ENCODE assay signal across 22 cellular contexts in the genomic region with DNA sequence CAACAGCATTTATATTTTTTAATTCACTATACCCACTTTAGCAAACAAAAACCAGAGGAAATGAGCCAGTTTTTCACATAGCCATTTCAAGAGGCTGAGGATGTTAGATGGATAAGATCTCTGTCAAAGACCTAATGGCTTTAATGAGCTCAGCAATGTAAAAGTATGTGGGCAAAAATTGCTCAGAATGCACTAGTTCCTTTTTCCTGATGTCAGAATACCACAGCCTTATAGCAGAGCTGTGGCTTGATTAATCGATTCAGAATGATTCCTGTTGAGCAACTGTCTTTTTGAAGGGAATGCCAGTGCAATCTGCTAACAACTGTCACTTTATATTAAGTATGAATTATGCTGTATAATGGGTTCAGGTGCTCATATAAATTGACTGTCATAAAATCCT.
DNase-seq lines count a peak whose midpoint lies in the region; ATAC-seq and TF ChIP-seq lines count a peak whose summit lies in the region.
"Had no signal": no experiment of that assay in that cellular context is flagged by ENCODE, and none has a peak within 500 bp of the region (broad histone marks: within the 10 kb centered on the region; RNA-seq: fewer than 3 reads in every experiment).

No MANE protein-coding gene starts in this region.

- H3K4me1 Mint-ChIP-seq in activated CD4-positive, alpha-beta T cell treated with anti-CD3 and anti-CD28 coated beads, Interleukin-2, amount 10 ng/mL, durations not matched to agents 24 days and 14 days = peaks cover 9% of the 10 kb centered on the region
- H3K4me1 Mint-ChIP-seq in naive thymus-derived CD4-positive, alpha-beta T cell = peaks cover 0 to 3% (median 0%) of the 10 kb centered on the region in 7 donors
- H3K4me1 Mint-ChIP-seq: central memory CD8-positive, alpha-beta T cell; nephron progenitor cell had no signal

- ATAC-seq in naive thymus-derived CD4-positive, alpha-beta T cell = no peak

- peak; percentile 43 for DNase-seq in activated CD4-positive, alpha-beta T cell treated with anti-CD3 and anti-CD28 coated beads, Interleukin-2, amount 10 ng/mL, durations not matched to agents 24 days and 14 days
- DNase-seq in activated CD4-positive, alpha-beta T cell treated with anti-CD3 and anti-CD28 coated beads for 4 hours = no peak
- DNase-seq in NOMO-1 treated with dmso at 0.1 percent for 144 hours (lab: John Stamatoyannopoulos, UW; ENCODE audit: unreplicated experiment) (peak; percentile 46), astrocyte of the spinal cord (ENCODE audit: low read depth, low spot score) (peak; percentile 11), HAP-1 (ENCODE audit: low spot score in 2 of 2) (no peak), NCI-H146 (lab: John Stamatoyannopoulos, UW) (no peak), middle frontal gyrus (ENCODE audit: extremely low spot score, low spot score) (no peak)
- no peak for DNase-seq in naive thymus-derived CD4-positive, alpha-beta T cell
- DNase-seq: activated CD4-positive, alpha-beta T cell treated with anti-CD3 and anti-CD28 coated beads, Interleukin-2, amount 50 U/mL, for 4 hours; amygdala; CD4-positive, alpha-beta T cell; DMS53; effector CD4-positive, alpha-beta T cell; NCI-H1417 treated with DMSO at 0.1 percent for 48 hours; nephron progenitor cell; RPMI8226; spleen; stimulated activated CD4-positive, alpha-beta T cell treated with anti-CD3 and anti-CD28 coated beads, Interleukin-4, amount 100 ng/mL, for 4 hours had no signal

- no peak overlapping the region for H3K4me3 Mint-ChIP-seq in activated CD4-positive, alpha-beta T cell treated with anti-CD3 and anti-CD28 coated beads, Interleukin-2, amount 10 ng/mL, durations not matched to agents 24 days and 14 days
- no peak overlapping the region for H3K4me3 Mint-ChIP-seq in naive thymus-derived CD4-positive, alpha-beta T cell
- H3K4me3 Mint-ChIP-seq: CD4-positive, alpha-beta T cell; central memory CD8-positive, alpha-beta T cell; nephron progenitor cell had no signal

- H3K4me3 ChIP-seq in astrocyte of the spinal cord (ENCODE audit: low read depth, low read length) (no peak overlapping the region), HAP-1 (no peak overlapping the region)
- no peak overlapping the region for H3K4me3 ChIP-seq in naive thymus-derived CD4-positive, alpha-beta T cell (ENCODE audit: low read length)
- H3K4me3 ChIP-seq: prostate gland, spleen had no signal

- CTCF ChIA-PET in naive thymus-derived CD4-positive, alpha-beta T cell (lab: Charles Lee) = no interaction called here

- no peaks in the 10 kb centered on the region for H3K27me3 Mint-ChIP-seq in activated CD4-positive, alpha-beta T cell treated with anti-CD3 and anti-CD28 coated beads, Interleukin-2, amount 10 ng/mL, durations not matched to agents 24 days and 14 days
- no peaks in the 10 kb centered on the region for H3K27me3 Mint-ChIP-seq in naive thymus-derived CD4-positive, alpha-beta T cell
- H3K27me3 Mint-ChIP-seq: CD4-positive, alpha-beta T cell had no signal

- intact Hi-C loops in activated CD4-positive, alpha-beta T cell treated with anti-CD3 and anti-CD28 coated beads, Interleukin-2, amount 10 ng/mL, durations not matched to agents 24 days and 14 days (cut with micrococcal nuclease) = loop anchor here (5.0 to 10.0 kb wide), 2 partner anchors 199 to 257 kb away; no protein-coding TSS in a partner anchor
- intact Hi-C loops in naive thymus-derived CD4-positive, alpha-beta T cell (cut with micrococcal nuclease) = loop anchor here in 1 of 2 donors (5.0 to 10.0 kb wide), 3 partner anchors 214 to 376 kb away; no protein-coding TSS in a partner anchor

- no peaks in the 10 kb centered on the region for H3K36me3 ChIP-seq in HAP-1 (replicated peaks)
- H3K36me3 ChIP-seq in naive thymus-derived CD4-positive, alpha-beta T cell (ENCODE audit: control insufficient read depth in 2 of 3, insufficient read depth in 3 of 3, low read length in 3 of 3) = no peaks in the 10 kb centered on the region
- H3K36me3 ChIP-seq: prostate gland, spleen had no signal

- H3K9me3 Mint-ChIP-seq in activated CD4-positive, alpha-beta T cell treated with anti-CD3 and anti-CD28 coated beads, Interleukin-2, amount 10 ng/mL, durations not matched to agents 24 days and 14 days = peaks cover 3% of the 10 kb centered on the region
- peaks cover 0 to 6% (median 0%) of the 10 kb centered on the region in 11 donors for H3K9me3 Mint-ChIP-seq in naive thymus-derived CD4-positive, alpha-beta T cell
- H3K9me3 Mint-ChIP-seq: CD4-positive, alpha-beta T cell; central memory CD8-positive, alpha-beta T cell had no signal

- H3K36me3 Mint-ChIP-seq in activated CD4-positive, alpha-beta T cell treated with anti-CD3 and anti-CD28 coated beads, Interleukin-2, amount 10 ng/mL, durations not matched to agents 24 days and 14 days (ENCODE audit: low read depth) = no peaks in the 10 kb centered on the region
- peaks cover 0 to 2% (median 0%) of the 10 kb centered on the region in 5 donors for H3K36me3 Mint-ChIP-seq in naive thymus-derived CD4-positive, alpha-beta T cell

- no peaks in the 10 kb centered on the region for H3K9me3 ChIP-seq in HAP-1
- no peaks in the 10 kb centered on the region for H3K9me3 ChIP-seq in naive thymus-derived CD4-positive, alpha-beta T cell (ENCODE audit: control insufficient read depth in 2 of 3, low read length in 3 of 3)
- H3K9me3 ChIP-seq: prostate gland had no signal

- no peaks in the 10 kb centered on the region for H3K27me3 ChIP-seq in HAP-1 (ENCODE audit: low read depth)
- no peaks in the 10 kb centered on the region for H3K27me3 ChIP-seq in naive thymus-derived CD4-positive, alpha-beta T cell (ENCODE audit: control insufficient read depth in 2 of 2, insufficient read depth in 2 of 2, low read length in 2 of 2)
- H3K27me3 ChIP-seq: spleen had no signal

- no peak for TF ChIP-seq CTCF in astrocyte of the spinal cord (IDR thresholded peaks at IDR 0.05; ENCODE audit: low read depth, low read length)

- H3K4me1 ChIP-seq in HAP-1 = no peaks in the 10 kb centered on the region
- no peaks in the 10 kb centered on the region for H3K4me1 ChIP-seq in naive thymus-derived CD4-positive, alpha-beta T cell (ENCODE audit: control insufficient read depth in 2 of 2, insufficient read depth in 2 of 2, low read length in 2 of 2)
- H3K4me1 ChIP-seq: prostate gland, spleen had no signal

- POLR2A ChIA-PET in naive thymus-derived CD4-positive, alpha-beta T cell (lab: Charles Lee) = no interaction called here

- in situ Hi-C loops in astrocyte of the spinal cord (cut with HindIII; ENCODE audit: low sequenced_read_pairs) = no loop called here
- in situ Hi-C loops in HAP-1 (cut with MboI; ENCODE audit: low sequenced_read_pairs) = no loop called here

- H3K27ac Mint-ChIP-seq in activated CD4-positive, alpha-beta T cell treated with anti-CD3 and anti-CD28 coated beads, Interleukin-2, amount 10 ng/mL, durations not matched to agents 24 days and 14 days = no peak overlapping the region
- H3K27ac Mint-ChIP-seq in naive thymus-derived CD4-positive, alpha-beta T cell = no peak overlapping the region
- H3K27ac Mint-ChIP-seq: CD4-positive, alpha-beta T cell; nephron progenitor cell had no signal

- no peak overlapping the region for H3K27ac ChIP-seq in naive thymus-derived CD4-positive, alpha-beta T cell (ENCODE audit: low read depth, low read length)
- H3K27ac ChIP-seq: KMS-11, prostate gland, spleen, VCaP had no signal

Comparison
In these comparisons a context has a peak if more than half of its experiments do, and no peak if none do; other contexts are left out.
1. DNase-seq: peak in activated CD4-positive, alpha-beta T cell treated with anti-CD3 and anti-CD28 coated beads, Interleukin-2, amount 10 ng/mL, durations not matched to agents 24 days and 14 days (single experiment), NOMO-1 treated with dmso at 0.1 percent for 144 hours (single experiment) and astrocyte of the spinal cord (single experiment); none in activated CD4-positive, alpha-beta T cell treated with anti-CD3 and anti-CD28 coated beads for 4 hours (0 of 2), HAP-1 (0 of 2), NCI-H146 (single experiment), middle frontal gyrus (single experiment) and naive thymus-derived CD4-positive, alpha-beta T cell (0 of 9).